In genomic region chr20:57265649-57266250, GRCh38 we compare ENCODE assay signal across 1 cellular context.
TF ChIP-seq lines count a peak whose summit lies in the region.

No MANE protein-coding gene starts in this region.

TF ChIP-seq in SK-N-SH treated with all-trans-retinoic acid at 6 μM for 48 hours, 23 proteins besides CTCF, POLR2A, EP300 and RAD21 (continued from another document):
- no peak for TF ChIP-seq TSHZ2 (CRISPR knock-in tag; IDR thresholded peaks at IDR 0.05)
